ENCODE assay signal across 8 cellular contexts in genomic region chr5:10760033-10760975, GRCh38. TPM values are rescaled to one million over a fixed set of nuclear protein-coding genes. Genes with fewer than 3 reads are reported as not detected.
A peak's percentile ranks its signal among the peaks of the same experiment; 100 is the strongest.
DNase-seq lines count a peak whose midpoint lies in the region; ATAC-seq and TF ChIP-seq lines count a peak whose summit lies in the region.

No MANE protein-coding gene starts in this region.

- 8 to 21% methylated on average over 16 to 43 of the region's 55 CpGs for WGBS in upper lobe of left lung, 2 donors

- no peaks in the 10 kb centered on the region for H3K9me3 ChIP-seq in BLaER1
- H3K9me3 ChIP-seq in upper lobe of left lung = no peaks in the 10 kb centered on the region

- TF ChIP-seq EP300 in upper lobe of left lung (IDR thresholded peaks at IDR 0.05) = no peak

- H4K20me1 ChIP-seq in BLaER1 = peaks cover 49% of the 10 kb centered on the region

- no peak for TF ChIP-seq CTCF in fibroblast of the aortic adventitia (IDR thresholded peaks at IDR 0.05; ENCODE audit: insufficient read depth, low read length)
- TF ChIP-seq CTCF in natural killer cell (IDR thresholded peaks at IDR 0.05) = no peak
- TF ChIP-seq CTCF in upper lobe of left lung (IDR thresholded peaks at IDR 0.05) = no peak

- peak overlapping the region; percentile 97 for H3K4me3 Mint-ChIP-seq in activated T-cell treated with anti-CD3 and anti-CD28 coated beads, Interleukin-2, amount 50 U/mL, for 24 hours
- peak overlapping the region; percentile 94 for H3K4me3 Mint-ChIP-seq in natural killer cell

- H3K9me3 Mint-ChIP-seq in activated T-cell treated with anti-CD3 and anti-CD28 coated beads, Interleukin-2, amount 50 U/mL, for 24 hours = no peaks in the 10 kb centered on the region
- no peaks in the 10 kb centered on the region for H3K9me3 Mint-ChIP-seq in natural killer cell

- peak overlapping the region; percentile 92 for H3K4me3 ChIP-seq in BLaER1
- H3K4me3 ChIP-seq in fibroblast of the aortic adventitia (ENCODE audit: low read depth, low read length) = peak overlapping the region; percentile 73
- H3K4me3 ChIP-seq in upper lobe of left lung = peak overlapping the region; percentile 59 to 95 (median 88)

- intact Hi-C loops in natural killer cell (cut with micrococcal nuclease) = loop anchor here (10.0 kb wide), 1 partner anchor 506 kb away; the partner anchor contains the start of gene CCT5

- peak in 1 of 4 donors; percentile 54 for TF ChIP-seq POLR2A in upper lobe of left lung (IDR thresholded peaks at IDR 0.05)

- H3K36me3 ChIP-seq in BLaER1 = peaks cover 26% of the 10 kb centered on the region
- no peaks in the 10 kb centered on the region for H3K36me3 ChIP-seq in upper lobe of left lung

- H3K4me1 ChIP-seq in BLaER1 (peaks cover 62% of the 10 kb centered on the region), upper lobe of left lung (peaks cover 20 to 56% (median 32%) of the 10 kb centered on the region in 4 donors)

- peaks cover 60% of the 10 kb centered on the region for H3K4me1 Mint-ChIP-seq in activated T-cell treated with anti-CD3 and anti-CD28 coated beads, Interleukin-2, amount 50 U/mL, for 24 hours (ENCODE audit: low read depth)
- peaks cover 50 to 60% of the 10 kb centered on the region in 2 donors for H3K4me1 Mint-ChIP-seq in natural killer cell

- H3K27ac ChIP-seq in BLaER1 = peak overlapping the region; percentile 92
- H3K27ac ChIP-seq in upper lobe of left lung = peak overlapping the region; percentile 86 to 97 (median 92)

- no peaks in the 10 kb centered on the region for H3K27me3 Mint-ChIP-seq in activated T-cell treated with anti-CD3 and anti-CD28 coated beads, Interleukin-2, amount 50 U/mL, for 24 hours
- peaks cover 3 to 10% of the 10 kb centered on the region in 2 donors for H3K27me3 Mint-ChIP-seq in natural killer cell (ENCODE audit: low read depth in 2 of 2)

- H3K9ac ChIP-seq in BLaER1 = peak overlapping the region; percentile 93

- H3K27ac Mint-ChIP-seq in activated T-cell treated with anti-CD3 and anti-CD28 coated beads, Interleukin-2, amount 50 U/mL, for 24 hours = peak overlapping the region; percentile 90
- peak overlapping the region; percentile 74 to 88 for H3K27ac Mint-ChIP-seq in natural killer cell

- H3K27me3 ChIP-seq in BLaER1 (no peaks in the 10 kb centered on the region), upper lobe of left lung (no peaks in the 10 kb centered on the region)

- H3K4me2 ChIP-seq in BLaER1 = peak overlapping the region; percentile 91

- ATAC-seq in GM18867 (IDR thresholded peaks at IDR 0.05; ENCODE audit: unreplicated experiment) = peak; percentile 40
- peak; percentile 32 for ATAC-seq in HG03097 (IDR thresholded peaks at IDR 0.05; ENCODE audit: low FRiP score, unreplicated experiment)
- peak; percentile 19 to 32 (median 31) for ATAC-seq in natural killer cell
- peak in 1 of 2 donors; percentile 51 for ATAC-seq in upper lobe of left lung (ENCODE audit: low FRiP score in 2 of 2)

- DNase-seq in NCI-H2227 treated with DMSO at 0.1 percent for 48 hours (lab: John Stamatoyannopoulos, UW) (peak; percentile 22), fibroblast of the aortic adventitia (ENCODE audit: low read depth) (peak; percentile 65), natural killer cell (no peak), upper lobe of left lung (peak in 1 of 2 donors; percentile 62)
- DNase-seq in activated T-cell treated with anti-CD3 and anti-CD28 coated beads, Interleukin-2, amount 50 U/mL, for 24 hours = no peak

- H3K36me3 Mint-ChIP-seq in activated T-cell treated with anti-CD3 and anti-CD28 coated beads, Interleukin-2, amount 50 U/mL, for 24 hours (ENCODE audit: low read depth) = peaks cover 38% of the 10 kb centered on the region
- no peaks in the 10 kb centered on the region for H3K36me3 Mint-ChIP-seq in natural killer cell

RNA-seq across cellular contexts. Expression of gene DAP, which starts 0.7 kb away (rescaled TPM):
- 28.9 and 49.3 TPM in 2 replicates for total RNA-seq in fibroblast of the aortic adventitia (ENCODE audit: low replicate concordance)
- total RNA-seq in natural killer cell = 10 to 100 TPM; 38.4 to 48.9 (median 44.9) TPM
- 100 to 1,000 TPM in 1 of 6 donors, 10 to 100 TPM in 5; 38.8 to 101 (median 77.6) TPM for total RNA-seq in upper lobe of left lung

Comparison
In these comparisons a context has a peak if more than half of its experiments do, and no peak if none do; other contexts are left out.
1. DNase-seq: peak in NCI-H2227 treated with DMSO at 0.1 percent for 48 hours (single experiment) and fibroblast of the aortic adventitia (single experiment); none in activated T-cell treated with anti-CD3 and anti-CD28 coated beads, Interleukin-2, amount 50 U/mL, for 24 hours (single experiment) and natural killer cell (single experiment).
2. Peak in every context shown above with its lines, with median percentiles within 50 percentile points of each other: H3K4me3 ChIP-seq.